In the genomic region with DNA sequence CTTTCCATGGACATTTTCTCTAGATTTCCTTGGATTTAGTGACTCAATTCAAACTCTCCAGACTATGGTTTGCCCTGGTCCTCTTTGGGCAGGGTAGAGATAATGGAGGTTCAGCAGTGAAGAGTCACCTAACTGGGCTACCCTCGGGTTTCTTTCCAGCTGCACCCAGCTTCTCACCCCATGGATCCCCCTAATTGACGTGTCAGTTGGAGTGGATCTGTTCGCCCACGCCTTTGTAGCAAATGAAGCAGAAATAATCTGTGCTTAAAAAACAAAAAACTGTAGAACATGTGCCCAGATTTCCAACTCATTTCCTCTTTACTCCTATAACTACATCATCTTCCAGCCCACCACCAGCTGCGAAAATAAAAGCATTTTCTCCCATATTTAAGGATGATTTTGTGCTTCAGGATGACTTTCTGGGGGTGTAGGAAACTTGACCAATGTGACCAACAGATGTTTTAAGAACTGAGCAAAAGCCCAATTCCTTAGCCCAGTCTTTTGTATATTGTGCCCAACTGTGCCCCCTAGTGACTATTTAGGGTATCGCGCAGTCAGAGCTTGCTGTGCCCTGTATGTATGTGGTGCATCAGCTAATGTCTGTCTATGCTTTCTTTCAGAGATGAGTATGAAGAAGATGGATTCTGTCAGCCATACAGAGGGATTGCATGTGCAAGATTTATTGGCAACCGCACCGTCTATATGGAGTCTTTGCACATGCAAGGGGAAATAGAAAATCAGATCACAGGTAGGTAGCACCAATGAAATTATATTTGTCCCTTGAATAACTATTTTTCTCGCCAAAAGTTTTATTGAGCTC, we compare ENCODE assay signal across 8 cellular contexts.
DNase-seq lines count a peak whose midpoint lies in the region; ATAC-seq and TF ChIP-seq lines count a peak whose summit lies in the region.

No MANE protein-coding gene starts in this region.

- no peak overlapping the region for H3K27ac ChIP-seq in endodermal cell (ENCODE audit: low read depth, low read length)

- no peak overlapping the region for H3K27ac Mint-ChIP-seq in activated CD8-positive, alpha-beta T cell treated with anti-CD3 and anti-CD28 coated beads, Interleukin-2, amount 10 ng/mL, durations not matched to agents 7 days and 5 days
- no peak overlapping the region for H3K27ac Mint-ChIP-seq in endodermal cell

- peaks cover 4% of the 10 kb centered on the region for H3K9me3 ChIP-seq in endodermal cell (ENCODE audit: control insufficient read depth, low read length)

- no peak overlapping the region for H3K4me3 ChIP-seq in endodermal cell (ENCODE audit: low read length)

- H3K4me1 Mint-ChIP-seq in activated CD8-positive, alpha-beta T cell treated with anti-CD3 and anti-CD28 coated beads, Interleukin-2, amount 10 ng/mL, durations not matched to agents 7 days and 5 days (ENCODE audit: low read depth), result no peaks in the 10 kb centered on the region
- peaks cover 3% of the 10 kb centered on the region for H3K4me1 Mint-ChIP-seq in endodermal cell

- peak; percentile 94 for TF ChIP-seq CTCF in endodermal cell (conservative IDR thresholded peaks at IDR 0.05)

- no peaks in the 10 kb centered on the region for H3K4me1 ChIP-seq in endodermal cell (ENCODE audit: control insufficient read depth, insufficient read depth, low read length)

- H3K4me3 Mint-ChIP-seq in activated CD8-positive, alpha-beta T cell treated with anti-CD3 and anti-CD28 coated beads, Interleukin-2, amount 10 ng/mL, durations not matched to agents 7 days and 5 days, result no peak overlapping the region
- H3K4me3 Mint-ChIP-seq in endodermal cell, result no peak overlapping the region

- CTCF ChIA-PET in activated CD8-positive, alpha-beta T cell treated with anti-CD3 and anti-CD28 coated beads, Interleukin-2, amount 10 ng/mL, durations not matched to agents 7 days and 5 days (lab: Charles Lee), result interaction anchor here (0.6 to 2.5 kb wide), 34 partner anchors 9 to 578 kb away, joined by 3 to 26 read pairs (median 4); no protein-coding TSS in a partner anchor

- no peaks in the 10 kb centered on the region for H3K27me3 ChIP-seq in endodermal cell (ENCODE audit: control insufficient read depth, insufficient read depth, low read length, poor library complexity, severe bottlenecking)

- H3K9me3 Mint-ChIP-seq in activated CD8-positive, alpha-beta T cell treated with anti-CD3 and anti-CD28 coated beads, Interleukin-2, amount 10 ng/mL, durations not matched to agents 7 days and 5 days (ENCODE audit: insufficient read depth), result no peaks in the 10 kb centered on the region
- no peaks in the 10 kb centered on the region for H3K9me3 Mint-ChIP-seq in endodermal cell

- POLR2A ChIA-PET in activated CD8-positive, alpha-beta T cell treated with anti-CD3 and anti-CD28 coated beads, Interleukin-2, amount 10 ng/mL, durations not matched to agents 7 days and 5 days (lab: Charles Lee), result interaction anchor here (0.6 kb wide), 1 partner anchor 96 kb away, joined by 3 read pairs; no protein-coding TSS in a partner anchor

- H3K27me3 Mint-ChIP-seq in activated CD8-positive, alpha-beta T cell treated with anti-CD3 and anti-CD28 coated beads, Interleukin-2, amount 10 ng/mL, durations not matched to agents 7 days and 5 days (ENCODE audit: low read depth), result peaks cover 10% of the 10 kb centered on the region
- H3K27me3 Mint-ChIP-seq in endodermal cell (ENCODE audit: insufficient read depth), result no peaks in the 10 kb centered on the region

- DNase-seq in AG20443 (ENCODE audit: low spot score), result peak; percentile 76
- peak; percentile 38 for DNase-seq in NCI-H748 treated with DMSO at 0.1 percent for 48 hours (lab: John Stamatoyannopoulos, UW)
- peak; percentile 77 for DNase-seq in activated CD8-positive, alpha-beta T cell treated with anti-CD3 and anti-CD28 coated beads, Interleukin-2, amount 10 ng/mL, durations not matched to agents 7 days and 5 days
- peak; percentile 94 for DNase-seq in endodermal cell
- peak; percentile 71 for DNase-seq in middle frontal gyrus (ENCODE audit: extremely low spot score, low spot score)
- peak; percentile 47 for DNase-seq in stimulated activated CD8-positive, alpha-beta memory T cell treated with anti-CD3 and anti-CD28 coated beads, Interleukin-4, amount 100 ng/mL, for 24 hours (ENCODE audit: low read depth)

- H3K9ac ChIP-seq in endodermal cell (ENCODE audit: extremely low read depth, low read length, poor library complexity, severe bottlenecking), result no peak overlapping the region

- WGBS in endodermal cell (ENCODE audit: insufficient coverage in 1 of 2, insufficient read length in 1 of 2), 2 experiments, result 59 to 60% methylated on average over 9 to 10 of the region's 10 CpGs

- H3K36me3 Mint-ChIP-seq in activated CD8-positive, alpha-beta T cell treated with anti-CD3 and anti-CD28 coated beads, Interleukin-2, amount 10 ng/mL, durations not matched to agents 7 days and 5 days (ENCODE audit: low read depth), result no peaks in the 10 kb centered on the region
- H3K36me3 Mint-ChIP-seq in endodermal cell (ENCODE audit: low read depth), result peaks cover 44% of the 10 kb centered on the region

- H3K36me3 ChIP-seq in endodermal cell (ENCODE audit: control insufficient read depth, insufficient read depth, low read length), result peaks cover 33% of the 10 kb centered on the region

- ATAC-seq in GM18873 (IDR thresholded peaks at IDR 0.05; ENCODE audit: low FRiP score, unreplicated experiment) (peak; percentile 64), HG03520 (IDR thresholded peaks at IDR 0.05; ENCODE audit: unreplicated experiment) (peak; percentile 79)
- ATAC-seq in activated CD8-positive, alpha-beta T cell treated with anti-CD3 and anti-CD28 coated beads, Interleukin-2, amount 10 ng/mL, durations not matched to agents 7 days and 5 days, result peak; percentile 64

Comparison
In these comparisons a context has a peak if more than half of its experiments do, and no peak if none do; other contexts are left out.
1. DNase-seq: peak in every context shown above with its lines; median percentile 94 in endodermal cell; 77 in activated CD8-positive, alpha-beta T cell treated with anti-CD3 and anti-CD28 coated beads, Interleukin-2, amount 10 ng/mL, durations not matched to agents 7 days and 5 days; 76 in AG20443; 71 in middle frontal gyrus; 47 in stimulated activated CD8-positive, alpha-beta memory T cell treated with anti-CD3 and anti-CD28 coated beads, Interleukin-4, amount 100 ng/mL, for 24 hours; 38 in NCI-H748 treated with DMSO at 0.1 percent for 48 hours.